35 cellular contexts compared by ENCODE assay signal in genomic region chr5:158261669-158262367, GRCh38.
"Had no signal": no experiment of that assay in that cellular context is flagged by ENCODE, and none has a peak within 500 bp of the region (broad histone marks: within the 10 kb centered on the region; RNA-seq: fewer than 3 reads in every experiment).

No MANE protein-coding gene starts in this region.

- H3K79me2 ChIP-seq: parathyroid adenoma had no signal

- H3K27me3 ChIP-seq: adrenal gland, ascending aorta, gastrocnemius medialis, uterus had no signal

- H3K36me3 Mint-ChIP-seq: activated CD4-positive, alpha-beta memory T cell treated with anti-CD3 and anti-CD28 coated beads for 36 hours; activated naive CD8-positive, alpha-beta T cell treated with anti-CD3 and anti-CD28 coated beads for 36 hours; brain; mesothelial cell of epicardium; stimulated activated memory B cell treated with anti-CD40 and anti-IgM and Interleukin-4, amounts not matched to agents 10 μg/mL and 1 μg/mL and 100 μg/mL, for 72 hours; type B pancreatic cell had no signal

- H3K27ac Mint-ChIP-seq: activated CD4-positive, alpha-beta memory T cell treated with anti-CD3 and anti-CD28 coated beads for 36 hours; activated CD4-positive, alpha-beta T cell treated with anti-CD3 and anti-CD28 coated beads, Interleukin-2, amount 10 ng/mL, durations not matched to agents 24 days and 14 days; activated naive CD4-positive, alpha-beta T cell treated with anti-CD3 and anti-CD28 coated beads for 36 hours; activated naive CD8-positive, alpha-beta T cell treated with anti-CD3 and anti-CD28 coated beads for 36 hours; activated T-helper 1 cell treated with anti-CD3 and anti-CD28 coated beads, Interleukin-12 subunit alpha, Interleukin-12 subunit beta, Interleukin-2, Interleukin-4 antibody, amounts not matched to agents 30 ng/mL and 10 ng/mL and 1 ng/mL, durations not matched to agents 14 hours and 24 hours and 36 hours; brain; mesothelial cell of epicardium; stimulated activated memory B cell treated with anti-CD40 and anti-IgM and Interleukin-4, amounts not matched to agents 10 μg/mL and 1 μg/mL and 100 μg/mL, for 72 hours; stimulated activated naive CD8-positive, alpha-beta T cell treated with anti-CD3 and anti-CD28 coated beads, Interleukin-15, amount 100 ng/mL, for 72 hours; T-helper 17 cell; type B pancreatic cell had no signal

- H3K4me3 ChIP-seq: adrenal gland, ascending aorta, gastrocnemius medialis, psoas muscle, smooth muscle cell, uterus had no signal

- H3K27me3 Mint-ChIP-seq: activated CD4-positive, alpha-beta T cell treated with anti-CD3 and anti-CD28 coated beads, Interleukin-2, amount 10 ng/mL, durations not matched to agents 24 days and 14 days; activated naive CD8-positive, alpha-beta T cell treated with anti-CD3 and anti-CD28 coated beads for 36 hours; brain; naive B cell; stimulated activated memory B cell treated with anti-CD40 and anti-IgM and Interleukin-4, amounts not matched to agents 10 μg/mL and 1 μg/mL and 100 μg/mL, for 72 hours; stimulated activated naive CD8-positive, alpha-beta T cell treated with anti-CD3 and anti-CD28 coated beads, Interleukin-15, amount 100 ng/mL, for 72 hours; type B pancreatic cell had no signal

- DNase-seq: activated CD4-positive, alpha-beta memory T cell treated with anti-CD3 and anti-CD28 coated beads for 36 hours; activated CD4-positive, alpha-beta T cell treated with anti-CD3 and anti-CD28 coated beads, Interleukin-2, amount 10 ng/mL, durations not matched to agents 24 days and 14 days; activated CD4-positive, CD25-positive, alpha-beta regulatory T cell treated with anti-CD3 and anti-CD28 coated beads, Interleukin-2, amount 50 U/mL, for 72 hours; activated CD8-positive, alpha-beta memory T cell treated with anti-CD3 and anti-CD28 coated beads, Interleukin-2, amount 50 U/mL, for 4 hours; activated effector memory CD4-positive, alpha-beta T cell treated with anti-CD3 and anti-CD28 coated beads, Interleukin-2, amount 50 U/mL, for 16 hours; activated naive CD4-positive, alpha-beta T cell treated with anti-CD3 and anti-CD28 coated beads for 36 hours; activated naive CD8-positive, alpha-beta T cell treated with anti-CD3 and anti-CD28 coated beads for 36 hours; activated T-cell treated with anti-CD3 and anti-CD28 coated beads, Interleukin-2, amount 50 U/mL, for 1 hour; adrenal gland; caudate nucleus; gastrocnemius medialis; glutamatergic neuron; islet precursor cell; left cardiac atrium; naive B cell; nucleus accumbens; psoas muscle; stimulated activated CD4-positive, alpha-beta T cell treated with anti-CD3 and anti-CD28 coated beads, Interleukin-1b, Interleukin-23, amount 100 ng/mL, for 48 hours; stimulated activated CD4-positive, alpha-beta T cell treated with anti-CD3 and anti-CD28 coated beads, Interleukin-4, amount 100 ng/mL, for 4 hours; stimulated activated CD8-positive, alpha-beta memory T cell treated with anti-CD3 and anti-CD28 coated beads, Interleukin-4, amount 100 ng/mL, for 48 hours; stimulated activated naive CD8-positive, alpha-beta T cell treated with anti-CD3 and anti-CD28 coated beads, Interleukin-15, amount 100 ng/mL, for 72 hours; substantia nigra; T-helper 17 cell; T1000; uterus had no signal

- H3K4me1 Mint-ChIP-seq: activated CD4-positive, alpha-beta T cell treated with anti-CD3 and anti-CD28 coated beads, Interleukin-2, amount 10 ng/mL, durations not matched to agents 24 days and 14 days; activated naive CD8-positive, alpha-beta T cell treated with anti-CD3 and anti-CD28 coated beads for 36 hours; neural crest cell; stimulated activated memory B cell treated with anti-CD40 and anti-IgM and Interleukin-4, amounts not matched to agents 10 μg/mL and 1 μg/mL and 100 μg/mL, for 72 hours; stimulated activated naive CD8-positive, alpha-beta T cell treated with anti-CD3 and anti-CD28 coated beads, Interleukin-15, amount 100 ng/mL, for 72 hours; T-helper 17 cell had no signal

- H3K36me3 ChIP-seq: adrenal gland, ascending aorta, gastrocnemius medialis, uterus had no signal

- H3K27ac ChIP-seq: adrenal gland, ascending aorta, gastrocnemius medialis, parathyroid adenoma, psoas muscle, uterus had no signal

- H3K4me2 ChIP-seq: smooth muscle cell had no signal

- H3K4me1 ChIP-seq: adrenal gland, ascending aorta, gastrocnemius medialis, parathyroid adenoma, psoas muscle, uterus had no signal

- H2AFZ ChIP-seq: parathyroid adenoma had no signal

- H3K4me3 Mint-ChIP-seq: activated CD4-positive, alpha-beta memory T cell treated with anti-CD3 and anti-CD28 coated beads for 36 hours; activated CD4-positive, alpha-beta T cell treated with anti-CD3 and anti-CD28 coated beads, Interleukin-2, amount 10 ng/mL, durations not matched to agents 24 days and 14 days; activated naive CD4-positive, alpha-beta T cell treated with anti-CD3 and anti-CD28 coated beads for 36 hours; activated naive CD8-positive, alpha-beta T cell treated with anti-CD3 and anti-CD28 coated beads for 36 hours; activated T-helper 1 cell treated with anti-CD3 and anti-CD28 coated beads, Interleukin-12 subunit alpha, Interleukin-12 subunit beta, Interleukin-2, Interleukin-4 antibody, amounts not matched to agents 30 ng/mL and 10 ng/mL and 1 ng/mL, durations not matched to agents 14 hours and 24 hours and 36 hours; brain; mesothelial cell of epicardium; naive B cell; neural crest cell; stimulated activated memory B cell treated with anti-CD40 and anti-IgM and Interleukin-4, amounts not matched to agents 10 μg/mL and 1 μg/mL and 100 μg/mL, for 72 hours; stimulated activated naive CD8-positive, alpha-beta T cell treated with anti-CD3 and anti-CD28 coated beads, Interleukin-15, amount 100 ng/mL, for 72 hours; T-helper 17 cell; type B pancreatic cell had no signal

- H3K9me3 Mint-ChIP-seq: activated CD4-positive, alpha-beta memory T cell treated with anti-CD3 and anti-CD28 coated beads for 36 hours; activated CD4-positive, alpha-beta T cell treated with anti-CD3 and anti-CD28 coated beads, Interleukin-2, amount 10 ng/mL, durations not matched to agents 24 days and 14 days; activated naive CD8-positive, alpha-beta T cell treated with anti-CD3 and anti-CD28 coated beads for 36 hours; activated T-helper 1 cell treated with anti-CD3 and anti-CD28 coated beads, Interleukin-12 subunit alpha, Interleukin-12 subunit beta, Interleukin-2, Interleukin-4 antibody, amounts not matched to agents 30 ng/mL and 10 ng/mL and 1 ng/mL, durations not matched to agents 14 hours and 24 hours and 36 hours; mesothelial cell of epicardium; neural crest cell; stimulated activated naive CD8-positive, alpha-beta T cell treated with anti-CD3 and anti-CD28 coated beads, Interleukin-15, amount 100 ng/mL, for 72 hours; type B pancreatic cell had no signal

- H3K9me3 ChIP-seq: adrenal gland, ascending aorta, gastrocnemius medialis, psoas muscle, uterus had no signal

- FAIRE-seq: endothelial cell of umbilical vein had no signal
